In the genomic region with DNA sequence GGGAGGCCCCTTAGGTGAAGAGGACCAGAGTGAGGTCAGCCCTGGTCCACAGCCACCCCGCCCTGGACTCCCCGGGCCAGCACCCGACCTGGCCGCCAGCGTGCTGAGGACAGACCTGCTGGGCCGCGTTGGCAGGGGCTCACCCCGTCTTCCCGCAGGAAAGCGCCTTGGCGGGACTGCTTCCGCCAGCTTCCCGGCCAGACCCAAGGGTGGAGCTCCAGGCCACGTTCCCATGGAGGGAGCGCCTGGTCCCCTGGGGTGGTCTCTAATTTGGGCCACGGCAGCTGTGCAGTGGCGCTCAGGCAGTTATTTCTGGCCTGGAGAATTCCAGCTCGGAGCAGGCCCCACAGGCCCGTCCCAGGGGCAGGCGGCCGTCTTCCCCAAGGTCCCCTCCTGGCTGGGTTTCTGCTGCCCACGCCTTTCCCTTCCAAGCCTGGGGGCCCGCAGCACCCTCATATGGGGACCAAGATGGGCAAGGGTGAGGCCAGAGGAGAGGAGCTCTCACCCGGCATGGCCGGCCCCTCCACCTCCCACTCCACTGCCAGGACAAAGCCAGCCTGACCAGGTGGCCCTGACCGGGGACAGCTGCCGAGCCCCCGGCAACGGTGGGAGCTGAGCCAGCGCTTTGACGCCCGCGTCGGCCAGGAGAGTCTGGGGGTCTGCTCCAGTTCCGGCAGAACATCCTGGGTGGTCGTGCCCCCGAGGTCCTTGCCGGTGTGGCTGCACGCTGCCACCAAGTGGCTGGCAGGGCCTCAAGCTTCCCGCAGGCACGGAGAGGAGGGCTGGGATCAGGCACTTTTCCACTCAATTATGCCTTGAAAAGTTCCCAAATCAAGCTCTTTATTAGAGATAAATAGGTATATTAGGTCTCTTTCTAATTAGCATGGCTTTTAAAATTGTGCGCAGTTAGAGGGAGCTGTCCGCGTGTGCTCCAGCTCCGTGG, we compare ENCODE assay signal across 13 cellular contexts. TPM values are rescaled to one million over a fixed set of nuclear protein-coding genes. Genes with fewer than 3 reads are reported as not detected.
DNase-seq lines count a peak whose midpoint lies in the region; ATAC-seq, FAIRE-seq and TF ChIP-seq lines count a peak whose summit lies in the region.
"Had no signal": no experiment of that assay in that cellular context is flagged by ENCODE, and none has a peak within 500 bp of the region (broad histone marks: within the 10 kb centered on the region; RNA-seq: fewer than 3 reads in every experiment).

No MANE protein-coding gene starts in this region.

- H3K27me3 ChIP-seq in HepG2 (ENCODE audit: control insufficient read depth in 1 of 2, insufficient read depth in 2 of 2, low read length in 2 of 2) (peaks cover 0 to 47% of the 10 kb centered on the region in 2 experiments), thoracic aorta (replicated peaks; ENCODE audit: insufficient read depth) (no peaks in the 10 kb centered on the region)
- H3K27me3 ChIP-seq: right lobe of liver had no signal

- no peak overlapping the region for H3K4me3 Mint-ChIP-seq in chondrocyte (ENCODE audit: unreplicated experiment)

- TF ChIP-seq CTCF in chondrocyte (IDR thresholded peaks at IDR 0.05) (peak; percentile 71), HepG2 (CRISPR knock-in tag; IDR thresholded peaks at IDR 0.05) (peak; percentile 60), thoracic aorta (IDR thresholded peaks at IDR 0.05) (no peak)

- 48% methylated on average over 13 of the region's 45 CpGs for WGBS in HepG2 (ENCODE audit: low lambda C conversion rate)

- no peak overlapping the region for H3K4me2 ChIP-seq in HepG2 (ENCODE audit: low read depth, low read length)

- no peak overlapping the region for H3K9ac ChIP-seq in HepG2 (ENCODE audit: insufficient read depth, low read depth, low read length)

- DNase-seq in chondrocyte (ENCODE audit: low spot score) (no peak), HepG2 (ENCODE audit: low spot score) (no peak), thoracic aorta (ENCODE audit: low spot score) (no peak), NCI-H2107 (lab: John Stamatoyannopoulos, UW) (no peak)
- DNase-seq in stimulated activated CD4-positive, alpha-beta T cell treated with anti-CD3 and anti-CD28 coated beads, Interleukin-2, amount 100 ng/mL, for 48 hours, result no peak
- DNase-seq: activated CD8-positive, alpha-beta memory T cell treated with anti-CD3 and anti-CD28 coated beads for 24 hours; NCI-H526; right lobe of liver; SW 1271 had no signal

- TF ChIP-seq EP300 in Ishikawa (IDR thresholded peaks at IDR 0.05; ENCODE audit: borderline replicate concordance) (no peak), HepG2 (IDR thresholded peaks at IDR 0.05; ENCODE audit: low read depth in 2 of 2, low read length in 2 of 2) (no peak), HepG2 (CRISPR knock-in tag; IDR thresholded peaks at IDR 0.05; ENCODE audit: borderline replicate concordance) (no peak)

- H3K27me3 Mint-ChIP-seq in chondrocyte (ENCODE audit: low read depth), result no peaks in the 10 kb centered on the region

- H3K9me3 ChIP-seq in HepG2 (ENCODE audit: low read length) (no peaks in the 10 kb centered on the region), thoracic aorta (no peaks in the 10 kb centered on the region)
- H3K9me3 ChIP-seq: right lobe of liver had no signal

- in situ Hi-C loops in HepG2 (cut with HindIII; ENCODE audit: extremely low pct_ligation_motif_present, low pct_unique_long_range_greater_than_20kb), result no loop called here

- H4K20me1 ChIP-seq in HepG2 (ENCODE audit: insufficient read depth, low read length), result peaks cover 4% of the 10 kb centered on the region; the same call in 1 of the 2 replicates

- H3K4me1 ChIP-seq in HepG2 (ENCODE audit: insufficient read depth, low read length) (peaks cover 36% of the 10 kb centered on the region), thoracic aorta (ENCODE audit: control insufficient read depth in 1 of 2, low read depth in 2 of 2) (peaks cover 24 to 40% of the 10 kb centered on the region in 2 donors)

- ATAC-seq in HepG2, result no peak
- ATAC-seq in thoracic aorta (ENCODE audit: insufficient number of reproducible peaks, low FRiP score, low read depth), result peak; percentile 50
- no peak for ATAC-seq in HG03457 (IDR thresholded peaks at IDR 0.05; ENCODE audit: unreplicated experiment)

- H3K27ac Mint-ChIP-seq in chondrocyte (ENCODE audit: unreplicated experiment), result peak overlapping the region; percentile 91

- no peaks in the 10 kb centered on the region for H3K36me3 Mint-ChIP-seq in chondrocyte (ENCODE audit: low read depth)

- FAIRE-seq in HepG2 (lab: Jason Lieb, UNC), result no peak
- FAIRE-seq: keratinocyte had no signal

- peaks cover 33% of the 10 kb centered on the region for H3K4me1 Mint-ChIP-seq in chondrocyte (ENCODE audit: low read depth)

- no peak for TF ChIP-seq POLR2A in HepG2 (IDR thresholded peaks at IDR 0.05; ENCODE audit: insufficient read depth in 1 of 2, low read depth in 2 of 2, low read length in 2 of 2)

- H3K4me3 ChIP-seq in HepG2 (replicated peaks in 1 of 3; ENCODE audit: insufficient read depth in 1 of 3, low read depth in 2 of 3, low read length in 3 of 3), result no peak overlapping the region
- peak overlapping the region; percentile 61 for H3K4me3 ChIP-seq in thoracic aorta
- H3K4me3 ChIP-seq: right lobe of liver had no signal

- H3K27ac ChIP-seq in HepG2 (ENCODE audit: extremely low read length, insufficient read depth, low read length), result no peak overlapping the region
- H3K27ac ChIP-seq in thoracic aorta, result peak overlapping the region; percentile 83 to 91

- no peaks in the 10 kb centered on the region for H3K9me3 Mint-ChIP-seq in chondrocyte (ENCODE audit: low read depth)

- H3K36me3 ChIP-seq in HepG2 (replicated peaks in 1 of 2; ENCODE audit: control insufficient read depth in 1 of 2, insufficient read depth in 2 of 2, low read length in 2 of 2), result no peaks in the 10 kb centered on the region
- H3K36me3 ChIP-seq in thoracic aorta, result no peaks in the 10 kb centered on the region
- H3K36me3 ChIP-seq: right lobe of liver had no signal

- no TSS peak for BruUV-seq in HepG2 (replicated peaks; lab: Mats Ljungman, UMichigan)

- POLR2A ChIA-PET in HepG2 (lab: Yijun Ruan, JAX), result interaction anchor here (0.6 to 0.8 kb wide), 2 partner anchors 69 to 1917 kb away, joined by 3 to 4 read pairs; no protein-coding TSS in a partner anchor

- H3K79me2 ChIP-seq in HepG2 (ENCODE audit: insufficient read depth, low read length), result no peaks in the 10 kb centered on the region

- H2AFZ ChIP-seq in HepG2 (ENCODE audit: low read length), result no peak overlapping the region

- intact Hi-C loops in HepG2 (cut with micrococcal nuclease; ENCODE audit: unreplicated experiment), result no loop called here

- CTCF ChIA-PET in HepG2 (lab: Yijun Ruan, JAX; ENCODE audit: low intra/inter-chr PET ratio, low total read pairs), result interaction anchor here (1.4 kb wide), 1 partner anchor 75 kb away, joined by 4 read pairs; no protein-coding TSS in a partner anchor

- TF ChIP-seq RAD21 in Ishikawa (IDR thresholded peaks at IDR 0.05; ENCODE audit: low read depth) (peak; percentile 14; the same call in 1 of the 2 replicates), HepG2 (CRISPR knock-in tag; IDR thresholded peaks at IDR 0.05) (peak; percentile 22; the same call in 1 of the 2 replicates)

RNA-seq across cellular contexts. Expression of a gene that starts 28.1 kb away (rescaled TPM):
- total RNA-seq in chondrocyte (55.9 to 73.4 TPM (median 73.2 TPM) in 3 replicates), HepG2 (2016; rRNA removed; fragmentation: Illumina TruSeq; extraction: Trizol) (0.40 and 0.56 TPM in 2 replicates), thoracic aorta (10 to 100 TPM; 14.7 to 33.0 TPM)
- under 0.01 TPM in 1 of 2 replicates, not detected in the other for total RNA-seq in HepG2 (2016; cell fraction: cytosol; rRNA removed; fragmentation: Illumina TruSeq; extraction: Trizol; ENCODE audit: low read depth)
- 0.30 and 0.52 TPM in 2 replicates for total RNA-seq in HepG2 (2016; cell fraction: insoluble cytoplasmic fraction; rRNA removed; fragmentation: Illumina TruSeq; extraction: Trizol)
- 0.17 and 0.22 TPM in 2 replicates for total RNA-seq in HepG2 (2016; cell fraction: membrane; rRNA removed; fragmentation: Illumina TruSeq; extraction: Trizol)
- 0.59 and 1.2 TPM in 2 replicates for total RNA-seq in HepG2 (2016; cell fraction: nucleus; rRNA removed; fragmentation: Illumina TruSeq; extraction: Trizol)
- polyA plus RNA-seq in HepG2 (2011; rRNA removed), result 1.8 and 3.0 TPM in 2 replicates
- 1.9 and 2.4 TPM in 2 replicates for polyA plus RNA-seq in HepG2 (2011; cell fraction: cytosol; rRNA removed)
- polyA plus RNA-seq in HepG2 (2011; cell fraction: nucleus; rRNA removed), result 13.0 and 15.5 TPM in 2 replicates
- polyA plus RNA-seq in HepG2 (2012), result 0.21 and 1.4 TPM in 2 replicates
- polyA plus RNA-seq in HepG2 (2016; cell fraction: cytosol; fragmentation: Illumina TruSeq; extraction: Trizol; ENCODE audit: low read depth), result 0.03 and 0.05 TPM in 2 replicates
- polyA plus RNA-seq in HepG2 (2016; cell fraction: insoluble cytoplasmic fraction; fragmentation: Illumina TruSeq; extraction: Trizol; ENCODE audit: low read depth), result 0.22 TPM in 2 replicates
- 0.10 and 0.14 TPM in 2 replicates for polyA plus RNA-seq in HepG2 (2016; cell fraction: membrane; fragmentation: Illumina TruSeq; extraction: Trizol; ENCODE audit: low read depth)
- polyA plus RNA-seq in HepG2 (2016; cell fraction: nucleus; fragmentation: Illumina TruSeq; extraction: Trizol; ENCODE audit: insufficient read depth, low read depth), result 1.6 and 2.0 TPM in 2 replicates
- 0.40 and 7.6 TPM in 2 replicates for polyA minus RNA-seq in HepG2 (2011; rRNA and poly(A)+ RNA removed; ENCODE audit: low replicate concordance)
- 3.0 and 3.5 TPM in 2 replicates for polyA minus RNA-seq in HepG2 (2011; cell fraction: cytosol; rRNA and poly(A)+ RNA removed)
- polyA minus RNA-seq in HepG2 (2011; cell fraction: nucleus; rRNA and poly(A)+ RNA removed), result 2.7 and 4.5 TPM in 2 replicates
- polyA plus RNA-seq: keratinocyte had no signal

RNA-seq across cellular contexts. Expression of a gene that starts 44.0 kb away (rescaled TPM):
- total RNA-seq in chondrocyte (not detected in 3 replicates), HepG2 (2016; rRNA removed; fragmentation: Illumina TruSeq; extraction: Trizol) (not detected in 2 replicates), thoracic aorta (under 1 TPM in 1 of 2 donors, not detected in 1; 0.54 TPM)
- not detected in 2 replicates for total RNA-seq in HepG2 (2016; cell fraction: cytosol; rRNA removed; fragmentation: Illumina TruSeq; extraction: Trizol; ENCODE audit: low read depth)
- not detected in 2 replicates for total RNA-seq in HepG2 (2016; cell fraction: insoluble cytoplasmic fraction; rRNA removed; fragmentation: Illumina TruSeq; extraction: Trizol)
- not detected in 2 replicates for total RNA-seq in HepG2 (2016; cell fraction: membrane; rRNA removed; fragmentation: Illumina TruSeq; extraction: Trizol)
- not detected in 2 replicates for total RNA-seq in HepG2 (2016; cell fraction: nucleus; rRNA removed; fragmentation: Illumina TruSeq; extraction: Trizol)
- polyA plus RNA-seq in HepG2 (2011; rRNA removed), result not detected in 2 replicates
- polyA plus RNA-seq in HepG2 (2011; cell fraction: cytosol; rRNA removed), result 0.04 TPM in 1 of 2 replicates, not detected in the other
- polyA plus RNA-seq in HepG2 (2011; cell fraction: nucleus; rRNA removed), result 0.24 and 0.31 TPM in 2 replicates
- polyA plus RNA-seq in HepG2 (2012), result not detected in 2 replicates
- polyA plus RNA-seq in HepG2 (2016; cell fraction: cytosol; fragmentation: Illumina TruSeq; extraction: Trizol; ENCODE audit: low read depth), result not detected in 2 replicates
- polyA plus RNA-seq in HepG2 (2016; cell fraction: insoluble cytoplasmic fraction; fragmentation: Illumina TruSeq; extraction: Trizol; ENCODE audit: low read depth), result not detected in 2 replicates
- not detected in 2 replicates for polyA plus RNA-seq in HepG2 (2016; cell fraction: membrane; fragmentation: Illumina TruSeq; extraction: Trizol; ENCODE audit: low read depth)
- polyA plus RNA-seq in HepG2 (2016; cell fraction: nucleus; fragmentation: Illumina TruSeq; extraction: Trizol; ENCODE audit: insufficient read depth, low read depth), result not detected in 2 replicates
- not detected in 2 replicates for polyA minus RNA-seq in HepG2 (2011; rRNA and poly(A)+ RNA removed; ENCODE audit: low replicate concordance)
- not detected in 2 replicates for polyA minus RNA-seq in HepG2 (2011; cell fraction: cytosol; rRNA and poly(A)+ RNA removed)
- not detected in 2 replicates for polyA minus RNA-seq in HepG2 (2011; cell fraction: nucleus; rRNA and poly(A)+ RNA removed)
- total RNA-seq: fibroblast of lung had no signal
- polyA plus RNA-seq: fibroblast of lung, keratinocyte had no signal

RNA-seq across cellular contexts. Expression of a gene that starts 48.9 kb away (rescaled TPM):
- total RNA-seq in chondrocyte, result not detected in 3 replicates
- total RNA-seq in HepG2 (2016; rRNA removed; fragmentation: Illumina TruSeq; extraction: Trizol), result not detected in 2 replicates
- not detected in 2 replicates for total RNA-seq in HepG2 (2016; cell fraction: cytosol; rRNA removed; fragmentation: Illumina TruSeq; extraction: Trizol; ENCODE audit: low read depth)
- not detected in 2 replicates for total RNA-seq in HepG2 (2016; cell fraction: insoluble cytoplasmic fraction; rRNA removed; fragmentation: Illumina TruSeq; extraction: Trizol)
- total RNA-seq in HepG2 (2016; cell fraction: membrane; rRNA removed; fragmentation: Illumina TruSeq; extraction: Trizol), result not detected in 2 replicates
- total RNA-seq in HepG2 (2016; cell fraction: nucleus; rRNA removed; fragmentation: Illumina TruSeq; extraction: Trizol), result not detected in 2 replicates
- polyA plus RNA-seq in HepG2 (2011; rRNA removed), result 0.14 TPM in 1 of 2 replicates, not detected in the other
- polyA plus RNA-seq in HepG2 (2011; cell fraction: cytosol; rRNA removed), result 0.14 and 0.15 TPM in 2 replicates
- polyA plus RNA-seq in HepG2 (2011; cell fraction: nucleus; rRNA removed), result 0.11 TPM in 1 of 2 replicates, not detected in the other
- not detected in 2 replicates for polyA plus RNA-seq in HepG2 (2012)
- polyA plus RNA-seq in HepG2 (2016; cell fraction: cytosol; fragmentation: Illumina TruSeq; extraction: Trizol; ENCODE audit: low read depth), result not detected in 2 replicates
- polyA plus RNA-seq in HepG2 (2016; cell fraction: insoluble cytoplasmic fraction; fragmentation: Illumina TruSeq; extraction: Trizol; ENCODE audit: low read depth), result not detected in 2 replicates
- not detected in 2 replicates for polyA plus RNA-seq in HepG2 (2016; cell fraction: membrane; fragmentation: Illumina TruSeq; extraction: Trizol; ENCODE audit: low read depth)
- not detected in 2 replicates for polyA plus RNA-seq in HepG2 (2016; cell fraction: nucleus; fragmentation: Illumina TruSeq; extraction: Trizol; ENCODE audit: insufficient read depth, low read depth)
- not detected in 2 replicates for polyA minus RNA-seq in HepG2 (2011; rRNA and poly(A)+ RNA removed; ENCODE audit: low replicate concordance)
- not detected in 2 replicates for polyA minus RNA-seq in HepG2 (2011; cell fraction: cytosol; rRNA and poly(A)+ RNA removed)
- polyA minus RNA-seq in HepG2 (2011; cell fraction: nucleus; rRNA and poly(A)+ RNA removed), result not detected in 2 replicates
- 100 to 1,000 TPM in 1 of 2 donors, 10 to 100 TPM in 1; 58.3 to 198 TPM for total RNA-seq in thoracic aorta
- total RNA-seq: fibroblast of lung had no signal
- polyA plus RNA-seq: fibroblast of lung, keratinocyte had no signal

RNA-seq across cellular contexts. Expression of a gene that starts 59.5 kb away (rescaled TPM):
- total RNA-seq in chondrocyte (not detected in 3 replicates), HepG2 (2016; rRNA removed; fragmentation: Illumina TruSeq; extraction: Trizol) (not detected in 2 replicates), thoracic aorta (100 to 1,000 TPM in 1 of 2 donors, 10 to 100 TPM in 1; 26.0 to 164 TPM)
- not detected in 2 replicates for total RNA-seq in HepG2 (2016; cell fraction: cytosol; rRNA removed; fragmentation: Illumina TruSeq; extraction: Trizol; ENCODE audit: low read depth)
- total RNA-seq in HepG2 (2016; cell fraction: insoluble cytoplasmic fraction; rRNA removed; fragmentation: Illumina TruSeq; extraction: Trizol), result not detected in 2 replicates
- total RNA-seq in HepG2 (2016; cell fraction: membrane; rRNA removed; fragmentation: Illumina TruSeq; extraction: Trizol), result not detected in 2 replicates
- total RNA-seq in HepG2 (2016; cell fraction: nucleus; rRNA removed; fragmentation: Illumina TruSeq; extraction: Trizol), result not detected in 2 replicates
- polyA plus RNA-seq in HepG2 (2011; rRNA removed), result 0.05 and 0.12 TPM in 2 replicates
- polyA plus RNA-seq in HepG2 (2011; cell fraction: cytosol; rRNA removed), result 0.13 and 0.16 TPM in 2 replicates
- 0.35 TPM in 1 of 2 replicates, not detected in the other for polyA plus RNA-seq in HepG2 (2011; cell fraction: nucleus; rRNA removed)
- not detected in 2 replicates for polyA plus RNA-seq in HepG2 (2012)
- polyA plus RNA-seq in HepG2 (2016; cell fraction: cytosol; fragmentation: Illumina TruSeq; extraction: Trizol; ENCODE audit: low read depth), result not detected in 2 replicates
- polyA plus RNA-seq in HepG2 (2016; cell fraction: insoluble cytoplasmic fraction; fragmentation: Illumina TruSeq; extraction: Trizol; ENCODE audit: low read depth), result not detected in 2 replicates
- not detected in 2 replicates for polyA plus RNA-seq in HepG2 (2016; cell fraction: membrane; fragmentation: Illumina TruSeq; extraction: Trizol; ENCODE audit: low read depth)
- not detected in 2 replicates for polyA plus RNA-seq in HepG2 (2016; cell fraction: nucleus; fragmentation: Illumina TruSeq; extraction: Trizol; ENCODE audit: insufficient read depth, low read depth)
- not detected in 2 replicates for polyA minus RNA-seq in HepG2 (2011; rRNA and poly(A)+ RNA removed; ENCODE audit: low replicate concordance)
- not detected in 2 replicates for polyA minus RNA-seq in HepG2 (2011; cell fraction: cytosol; rRNA and poly(A)+ RNA removed)
- not detected in 2 replicates for polyA minus RNA-seq in HepG2 (2011; cell fraction: nucleus; rRNA and poly(A)+ RNA removed)
- total RNA-seq: fibroblast of lung had no signal
- polyA plus RNA-seq: fibroblast of lung, keratinocyte had no signal

Comparison
In these comparisons a context has a peak if more than half of its experiments do, and no peak if none do; other contexts are left out.
1. RNA of a gene that starts 28.1 kb away (total RNA-seq): 55.9 to 73.4 TPM in chondrocyte and 14.7 to 33.0 TPM in thoracic aorta; under 0.01 to 1.2 TPM in HepG2; every median in the first group is over 4 times any median in the second.
2. RNA of a gene that starts 48.9 kb away (total RNA-seq): 58.3 to 198 TPM in thoracic aorta; not detected in chondrocyte and not detected in HepG2; every median in the first group is over 10 times any median in the second.